Comparison of ENCODE assay signal across 1 cellular context in the genomic region with DNA sequence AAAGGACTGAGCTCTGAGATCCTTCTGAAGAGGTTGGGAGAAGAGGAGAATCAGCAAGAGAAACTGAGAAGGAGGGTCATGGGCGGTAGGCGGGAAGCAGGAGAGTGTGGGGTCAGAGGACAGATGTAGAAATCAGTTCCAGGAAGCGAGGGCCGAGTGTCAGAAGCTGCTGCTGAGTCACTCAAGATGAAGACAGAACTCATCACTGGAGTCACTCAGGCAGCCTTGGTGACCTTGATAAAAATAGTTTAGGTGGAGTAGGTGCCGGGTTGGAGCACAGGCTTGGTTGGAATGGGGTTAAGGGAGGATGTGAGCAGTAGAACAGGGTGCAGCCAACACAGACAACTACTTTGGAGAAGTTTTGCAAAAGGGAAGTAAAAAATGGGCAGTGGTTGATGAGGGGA.
TF ChIP-seq lines count a peak whose summit lies in the region.

No MANE protein-coding gene starts in this region.

TF ChIP-seq in liver, 16 proteins besides CTCF, POLR2A, EP300 and RAD21 (continued from another document):
- TF ChIP-seq, protein P1, sequence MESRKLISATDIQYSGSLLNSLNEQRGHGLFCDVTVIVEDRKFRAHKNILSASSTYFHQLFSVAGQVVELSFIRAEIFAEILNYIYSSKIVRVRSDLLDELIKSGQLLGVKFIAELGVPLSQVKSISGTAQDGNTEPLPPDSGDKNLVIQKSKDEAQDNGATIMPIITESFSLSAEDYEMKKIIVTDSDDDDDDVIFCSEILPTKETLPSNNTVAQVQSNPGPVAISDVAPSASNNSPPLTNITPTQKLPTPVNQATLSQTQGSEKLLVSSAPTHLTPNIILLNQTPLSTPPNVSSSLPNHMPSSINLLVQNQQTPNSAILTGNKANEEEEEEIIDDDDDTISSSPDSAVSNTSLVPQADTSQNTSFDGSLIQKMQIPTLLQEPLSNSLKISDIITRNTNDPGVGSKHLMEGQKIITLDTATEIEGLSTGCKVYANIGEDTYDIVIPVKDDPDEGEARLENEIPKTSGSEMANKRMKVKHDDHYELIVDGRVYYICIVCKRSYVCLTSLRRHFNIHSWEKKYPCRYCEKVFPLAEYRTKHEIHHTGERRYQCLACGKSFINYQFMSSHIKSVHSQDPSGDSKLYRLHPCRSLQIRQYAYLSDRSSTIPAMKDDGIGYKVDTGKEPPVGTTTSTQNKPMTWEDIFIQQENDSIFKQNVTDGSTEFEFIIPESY (IDR thresholded peaks at IDR 0.05) = no peak
